ENCODE assay signal across 10 cellular contexts in the genomic region with DNA sequence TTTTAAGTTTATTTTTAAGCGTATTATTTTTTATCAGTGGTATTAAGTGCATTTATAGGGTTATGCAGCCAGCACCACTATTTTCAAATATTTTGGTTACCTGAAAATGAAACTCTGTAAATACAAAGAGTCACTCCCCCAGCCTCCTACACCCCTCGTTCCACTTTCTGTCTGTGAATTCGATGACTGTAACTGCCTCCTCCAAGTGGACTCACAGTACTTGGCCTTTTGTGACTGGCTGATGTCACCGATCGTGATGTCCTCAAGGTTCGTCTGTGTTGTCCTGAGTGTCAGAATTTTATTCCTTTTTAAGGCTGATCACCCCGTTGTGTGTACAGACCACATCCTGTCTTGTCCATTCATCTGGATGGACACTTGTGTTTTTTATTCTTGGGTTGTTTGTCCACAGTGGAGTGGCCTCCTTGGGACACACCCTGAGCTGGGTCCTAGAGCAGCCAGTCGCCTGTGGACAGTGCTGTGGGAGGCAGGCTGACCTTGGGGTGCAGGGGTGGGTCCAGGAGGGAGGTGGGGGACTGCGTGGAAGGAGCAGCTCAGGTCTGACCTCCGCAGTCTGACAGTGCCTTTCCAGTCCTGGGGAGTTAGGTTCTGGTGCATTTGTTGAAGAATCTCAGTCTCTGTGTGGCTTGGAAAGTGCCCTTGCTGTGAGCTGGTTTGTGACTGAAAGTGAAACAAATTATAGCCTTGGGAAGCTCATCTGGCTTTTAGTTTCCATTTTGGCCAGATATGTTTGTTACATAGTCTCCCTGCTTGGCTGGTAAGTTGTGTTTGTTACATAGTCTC. TPM values are rescaled to one million over a fixed set of nuclear protein-coding genes. Genes with fewer than 3 reads are reported as not detected.
DNase-seq lines count a peak whose midpoint lies in the region; ATAC-seq and TF ChIP-seq lines count a peak whose summit lies in the region.
"Had no signal": no experiment of that assay in that cellular context is flagged by ENCODE, and none has a peak within 500 bp of the region (broad histone marks: within the 10 kb centered on the region; RNA-seq: fewer than 3 reads in every experiment).

No MANE protein-coding gene starts in this region.

- no peak overlapping the region for H3K4me3 ChIP-seq in thymus (ENCODE audit: low read length)
- H3K4me3 ChIP-seq in left lung, result no peak overlapping the region

- H3K9me3 ChIP-seq in thymus (ENCODE audit: control insufficient read depth) (no peaks in the 10 kb centered on the region), left lung (no peaks in the 10 kb centered on the region)

- H3K27me3 ChIP-seq in thymus (ENCODE audit: control insufficient read depth, insufficient read depth) (no peaks in the 10 kb centered on the region), left lung (no peaks in the 10 kb centered on the region)

- ATAC-seq in activated naive CD4-positive, alpha-beta T cell treated with anti-CD3 and anti-CD28 coated beads, Interleukin-2, amount 50 U/mL, for 72 hours, result peak; percentile 63 to 75
- peak; percentile 50 for ATAC-seq in HG02973 (IDR thresholded peaks at IDR 0.05; ENCODE audit: unreplicated experiment)
- ATAC-seq in left lung, result no peak

- H3K27ac ChIP-seq in thymus (ENCODE audit: low read depth) (peak overlapping the region; percentile 38), left lung (peak overlapping the region in 1 of 2 donors; percentile 48)

- H3K4me1 ChIP-seq in thymus (ENCODE audit: control insufficient read depth, insufficient read depth, low read length), result no peaks in the 10 kb centered on the region
- H3K4me1 ChIP-seq in left lung, result peaks cover 0 to 8% of the 10 kb centered on the region in 2 donors

- no peaks in the 10 kb centered on the region for H3K9me3 Mint-ChIP-seq in activated naive CD4-positive, alpha-beta T cell treated with anti-CD3 and anti-CD28 coated beads, Interleukin-2, amount 50 U/mL, for 72 hours
- H3K9me3 Mint-ChIP-seq in activated naive CD8-positive, alpha-beta T cell (ENCODE audit: low read depth), result no peaks in the 10 kb centered on the region

- peak overlapping the region; percentile 61 to 67 for H3K27ac Mint-ChIP-seq in activated naive CD4-positive, alpha-beta T cell treated with anti-CD3 and anti-CD28 coated beads, Interleukin-2, amount 50 U/mL, for 72 hours
- peak overlapping the region; percentile 46 for H3K27ac Mint-ChIP-seq in activated naive CD8-positive, alpha-beta T cell

- DNase-seq in activated naive CD4-positive, alpha-beta T cell treated with anti-CD3 and anti-CD28 coated beads, Interleukin-2, amount 50 U/mL, for 72 hours (ENCODE audit: low spot score in 2 of 2), result peak in 1 of 2 donors; percentile 16
- DNase-seq in activated naive CD4-positive, alpha-beta T cell (lab: John Stamatoyannopoulos, UW), result no peak
- DNase-seq in AG08395 (ENCODE audit: low spot score), result no peak
- no peak for DNase-seq in NCI-H2196 treated with DMSO at 0.1 percent for 48 hours (lab: John Stamatoyannopoulos, UW; ENCODE audit: unreplicated experiment)
- no peak for DNase-seq in left lung
- DNase-seq: central memory CD4-positive, alpha-beta T cell had no signal

- 93% methylated on average over 10 of the region's 10 CpGs for WGBS in thymus

- H3K4me3 Mint-ChIP-seq in activated naive CD8-positive, alpha-beta T cell, result no peak overlapping the region

- no peak for TF ChIP-seq CTCF in left lung (IDR thresholded peaks at IDR 0.05)

- H3K27me3 Mint-ChIP-seq in activated naive CD8-positive, alpha-beta T cell, result no peaks in the 10 kb centered on the region

- H3K36me3 ChIP-seq in thymus (ENCODE audit: control insufficient read depth, insufficient read depth), result peaks cover 56% of the 10 kb centered on the region
- H3K36me3 ChIP-seq in left lung, result peaks cover 0 to 93% of the 10 kb centered on the region in 2 donors

- peaks cover 38% of the 10 kb centered on the region for H3K4me1 Mint-ChIP-seq in activated naive CD8-positive, alpha-beta T cell (ENCODE audit: low read depth)

- intact Hi-C loops in left lung (cut with DNase I), result no loop called here

- peaks cover 27 to 38% of the 10 kb centered on the region in 2 donors for H3K36me3 Mint-ChIP-seq in activated naive CD4-positive, alpha-beta T cell treated with anti-CD3 and anti-CD28 coated beads, Interleukin-2, amount 50 U/mL, for 72 hours
- peaks cover 7% of the 10 kb centered on the region for H3K36me3 Mint-ChIP-seq in activated naive CD8-positive, alpha-beta T cell

RNA-seq across cellular contexts. Expression of gene MTG1, which starts 6.9 kb away (rescaled TPM):
- 10 to 100 TPM; 39.8 to 65.0 TPM for total RNA-seq in activated naive CD4-positive, alpha-beta T cell treated with anti-CD3 and anti-CD28 coated beads, Interleukin-2, amount 50 U/mL, for 72 hours
- polyA plus RNA-seq in thymus, result 59.4 TPM
- 10 to 100 TPM; 31.5 to 46.5 TPM for total RNA-seq in left lung

RNA-seq across cellular contexts. Expression of gene PAOX, which starts 21.8 kb away (rescaled TPM):
- total RNA-seq in activated naive CD4-positive, alpha-beta T cell treated with anti-CD3 and anti-CD28 coated beads, Interleukin-2, amount 50 U/mL, for 72 hours, result 1 to 10 TPM; 3.9 to 5.6 TPM
- polyA plus RNA-seq in thymus, result 6.5 TPM
- 1 to 10 TPM; 5.7 to 7.1 TPM for total RNA-seq in left lung

RNA-seq across cellular contexts. Expression of gene SPRN, which starts 23.6 kb away (rescaled TPM):
- not detected for total RNA-seq in activated naive CD4-positive, alpha-beta T cell treated with anti-CD3 and anti-CD28 coated beads, Interleukin-2, amount 50 U/mL, for 72 hours
- polyA plus RNA-seq in thymus, result 0.46 TPM
- total RNA-seq in left lung, result under 1 TPM in 1 of 2 donors, not detected in 1; 0.52 TPM
- total RNA-seq: SK-MEL-5 had no signal

RNA-seq across cellular contexts. Expression of gene ECHS1, which starts 27.7 kb away (rescaled TPM):
- 10 to 100 TPM; 58.5 to 86.0 TPM for total RNA-seq in activated naive CD4-positive, alpha-beta T cell treated with anti-CD3 and anti-CD28 coated beads, Interleukin-2, amount 50 U/mL, for 72 hours
- polyA plus RNA-seq in thymus, result 54.9 TPM
- 10 to 100 TPM; 71.0 to 85.9 TPM for total RNA-seq in left lung

RNA-seq across cellular contexts. Expression of gene FUOM, which starts 43.0 kb away (rescaled TPM):
- 10 to 100 TPM; 24.1 to 24.2 TPM for total RNA-seq in activated naive CD4-positive, alpha-beta T cell treated with anti-CD3 and anti-CD28 coated beads, Interleukin-2, amount 50 U/mL, for 72 hours
- 23.9 TPM for polyA plus RNA-seq in thymus
- 10 to 100 TPM; 12.1 to 24.1 TPM for total RNA-seq in left lung
